ENCODE assay signal across 14 cellular contexts in the genomic region with DNA sequence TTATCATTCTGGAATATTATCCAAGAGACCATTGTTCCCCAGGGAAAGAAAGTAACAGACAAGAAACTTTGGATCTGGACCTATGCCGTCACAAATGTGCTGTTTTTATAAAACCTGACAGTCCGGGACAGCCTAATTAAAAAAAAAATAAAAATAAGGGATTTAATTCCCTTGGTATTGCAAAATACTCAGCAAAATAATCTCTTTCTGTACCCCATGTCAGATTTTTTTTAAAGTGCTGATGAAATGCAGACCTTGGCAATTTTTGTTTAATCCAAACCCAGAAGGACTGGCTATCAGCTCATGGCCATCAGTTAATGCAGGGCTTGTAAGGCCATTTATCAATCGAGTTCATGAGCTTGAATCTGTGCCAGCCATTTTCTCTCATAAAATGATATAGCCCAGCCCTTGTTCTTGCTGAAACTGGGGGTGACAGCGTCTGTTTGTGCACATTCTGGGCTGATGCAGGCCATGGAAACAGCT.
"Had no signal": no experiment of that assay in that cellular context is flagged by ENCODE, and none has a peak within 500 bp of the region (broad histone marks: within the 10 kb centered on the region; RNA-seq: fewer than 3 reads in every experiment).

No MANE protein-coding gene starts in this region.

- H3K4me1 ChIP-seq: parathyroid adenoma, SJSA1 had no signal

- H2AFZ ChIP-seq: parathyroid adenoma had no signal

- H3K27me3 ChIP-seq: brain microvascular endothelial cell, SJSA1, thyroid gland, vagina had no signal

- ATAC-seq: left colon; mucosa of descending colon; naive thymus-derived CD4-positive, alpha-beta T cell had no signal

- H3K79me2 ChIP-seq: parathyroid adenoma had no signal

- DNase-seq: activated CD4-positive, alpha-beta T cell treated with anti-CD3 and anti-CD28 coated beads for 1 hour; activated T-cell treated with anti-CD3 and anti-CD28 coated beads, Interleukin-2, amount 50 U/mL, for 1 hour; brain microvascular endothelial cell; dorsolateral prefrontal cortex; endodermal cell; foreskin melanocyte; left colon; mucosa of descending colon; naive thymus-derived CD4-positive, alpha-beta T cell; stimulated activated CD4-positive, alpha-beta T cell treated with anti-CD3 and anti-CD28 coated beads, Interleukin-4, amount 100 ng/mL, for 1 hour; thyroid gland had no signal

- H3K27ac ChIP-seq: brain microvascular endothelial cell, parathyroid adenoma, SJSA1, thyroid gland, vagina had no signal

- H3K9me3 ChIP-seq: mucosa of descending colon, SJSA1, thyroid gland, vagina had no signal

- H3K36me3 ChIP-seq: brain microvascular endothelial cell, SJSA1, thyroid gland, vagina had no signal

- H3K9ac ChIP-seq: parathyroid adenoma had no signal

- H3K4me3 ChIP-seq: dorsolateral prefrontal cortex, mucosa of descending colon, SJSA1, thyroid gland, vagina had no signal
